ENCODE assay signal across 20 cellular contexts in the genomic region with DNA sequence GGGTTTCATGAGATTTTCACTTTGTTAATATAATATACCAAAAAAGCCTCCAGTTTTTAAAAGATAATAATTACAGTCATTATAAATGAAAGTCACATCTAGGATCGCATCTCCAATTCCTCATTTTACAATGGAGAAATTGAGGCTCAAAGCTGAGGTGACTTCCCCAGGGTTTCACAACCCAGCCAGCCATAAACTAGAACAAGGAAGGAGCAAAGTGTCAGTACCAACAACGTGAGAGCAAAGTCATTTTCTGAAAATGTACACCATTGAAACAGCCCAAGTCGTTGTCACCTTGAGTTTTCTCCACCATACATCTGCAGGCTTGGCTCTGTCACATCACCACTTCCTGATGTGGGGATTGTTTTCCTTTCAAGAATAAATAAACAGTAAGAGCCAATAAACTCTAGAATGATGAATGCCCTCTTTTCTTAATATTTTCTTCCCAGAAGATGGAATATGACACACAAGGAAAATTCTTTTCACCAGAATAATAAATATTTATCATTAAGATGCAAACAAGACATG.
DNase-seq lines count a peak whose midpoint lies in the region; ATAC-seq and TF ChIP-seq lines count a peak whose summit lies in the region.
"Had no signal": no experiment of that assay in that cellular context is flagged by ENCODE, and none has a peak within 500 bp of the region (broad histone marks: within the 10 kb centered on the region; RNA-seq: fewer than 3 reads in every experiment).

No MANE protein-coding gene starts in this region.

- no peak overlapping the region for H3K4me3 ChIP-seq in LNCaP clone FGC (ENCODE audit: low read depth, low read length)

- no peak for TF ChIP-seq CTCF in LNCaP clone FGC (IDR thresholded peaks at IDR 0.05; ENCODE audit: control insufficient read depth, extremely low read depth, insufficient read depth)

- H3K4me3 Mint-ChIP-seq in stimulated activated memory B cell treated with anti-CD40 and anti-IgM and Interleukin-4, amounts not matched to agents 10 μg/mL and 1 μg/mL and 100 μg/mL, for 72 hours, result no peak overlapping the region
- H3K4me3 Mint-ChIP-seq: IgD-negative memory B cell; T-helper 1 cell treated with Interleukin-12 subunit alpha and Interleukin-12 subunit beta and Interleukin-4 antibody, amounts not matched to agents 30 μg/mL and 1 μg/mL, for 36 hours had no signal

- peaks cover 5% of the 10 kb centered on the region for H3K9me3 Mint-ChIP-seq in stimulated activated memory B cell treated with anti-CD40 and anti-IgM and Interleukin-4, amounts not matched to agents 10 μg/mL and 1 μg/mL and 100 μg/mL, for 72 hours
- H3K9me3 Mint-ChIP-seq: CD8-positive, alpha-beta memory T cell had no signal

- H3K27me3 Mint-ChIP-seq in stimulated activated memory B cell treated with anti-CD40 and anti-IgM and Interleukin-4, amounts not matched to agents 10 μg/mL and 1 μg/mL and 100 μg/mL, for 72 hours, result no peaks in the 10 kb centered on the region
- H3K27me3 Mint-ChIP-seq: IgD-negative memory B cell had no signal

- H3K36me3 Mint-ChIP-seq in stimulated activated memory B cell treated with anti-CD40 and anti-IgM and Interleukin-4, amounts not matched to agents 10 μg/mL and 1 μg/mL and 100 μg/mL, for 72 hours, result peaks cover 6% of the 10 kb centered on the region

- no peak for ATAC-seq in stimulated activated memory B cell treated with anti-CD40 and anti-IgM and Interleukin-4, amounts not matched to agents 10 μg/mL and 1 μg/mL and 100 μg/mL, for 72 hours
- no peak for ATAC-seq in GM18502 (IDR thresholded peaks at IDR 0.05; ENCODE audit: poor library complexity, unreplicated experiment)

- peak; percentile 22 for DNase-seq in SIG-M5 treated with dmso at 0.1 percent for 504 hours (lab: John Stamatoyannopoulos, UW; ENCODE audit: unreplicated experiment)
- no peak for DNase-seq in SIG-M5 (lab: John Stamatoyannopoulos, UW)
- DNase-seq in LNCaP clone FGC (ENCODE audit: low read depth), result peak; percentile 3
- peak; percentile 17 for DNase-seq in SKM-1 (lab: John Stamatoyannopoulos, UW; ENCODE audit: unreplicated experiment)
- no peak for DNase-seq in stimulated activated CD4-positive, alpha-beta T cell treated with anti-CD3 and anti-CD28 coated beads, Interleukin-4, amount 100 ng/mL, for 1 hour
- no peak for DNase-seq in NCI-H1417 treated with DMSO at 0.1 percent for 48 hours (lab: John Stamatoyannopoulos, UW)
- DNase-seq: BE2C; CD8-positive, alpha-beta memory T cell; Karpas-422; NCI-H1436; NCI-H1930; NCI-H2171; NCI-H526; OCI-M1; Right ventricle myocardium superior; SK-N-SH had no signal

- H3K4me1 Mint-ChIP-seq in stimulated activated memory B cell treated with anti-CD40 and anti-IgM and Interleukin-4, amounts not matched to agents 10 μg/mL and 1 μg/mL and 100 μg/mL, for 72 hours, result peaks cover 16% of the 10 kb centered on the region

- H3K27ac Mint-ChIP-seq in stimulated activated memory B cell treated with anti-CD40 and anti-IgM and Interleukin-4, amounts not matched to agents 10 μg/mL and 1 μg/mL and 100 μg/mL, for 72 hours, result peak overlapping the region; percentile 38
- H3K27ac Mint-ChIP-seq: CD8-positive, alpha-beta memory T cell; T-helper 1 cell treated with Interleukin-12 subunit alpha and Interleukin-12 subunit beta and Interleukin-4 antibody, amounts not matched to agents 30 μg/mL and 1 μg/mL, for 36 hours had no signal

Comparison
In these comparisons a context has a peak if more than half of its experiments do, and no peak if none do; other contexts are left out.
1. DNase-seq: peak in SIG-M5 treated with dmso at 0.1 percent for 504 hours (single experiment), LNCaP clone FGC (single experiment) and SKM-1 (single experiment); none in SIG-M5 (single experiment), stimulated activated CD4-positive, alpha-beta T cell treated with anti-CD3 and anti-CD28 coated beads, Interleukin-4, amount 100 ng/mL, for 1 hour (single experiment) and NCI-H1417 treated with DMSO at 0.1 percent for 48 hours (single experiment).